Comparison of ENCODE assay signal across 1 cellular context in the genomic region with DNA sequence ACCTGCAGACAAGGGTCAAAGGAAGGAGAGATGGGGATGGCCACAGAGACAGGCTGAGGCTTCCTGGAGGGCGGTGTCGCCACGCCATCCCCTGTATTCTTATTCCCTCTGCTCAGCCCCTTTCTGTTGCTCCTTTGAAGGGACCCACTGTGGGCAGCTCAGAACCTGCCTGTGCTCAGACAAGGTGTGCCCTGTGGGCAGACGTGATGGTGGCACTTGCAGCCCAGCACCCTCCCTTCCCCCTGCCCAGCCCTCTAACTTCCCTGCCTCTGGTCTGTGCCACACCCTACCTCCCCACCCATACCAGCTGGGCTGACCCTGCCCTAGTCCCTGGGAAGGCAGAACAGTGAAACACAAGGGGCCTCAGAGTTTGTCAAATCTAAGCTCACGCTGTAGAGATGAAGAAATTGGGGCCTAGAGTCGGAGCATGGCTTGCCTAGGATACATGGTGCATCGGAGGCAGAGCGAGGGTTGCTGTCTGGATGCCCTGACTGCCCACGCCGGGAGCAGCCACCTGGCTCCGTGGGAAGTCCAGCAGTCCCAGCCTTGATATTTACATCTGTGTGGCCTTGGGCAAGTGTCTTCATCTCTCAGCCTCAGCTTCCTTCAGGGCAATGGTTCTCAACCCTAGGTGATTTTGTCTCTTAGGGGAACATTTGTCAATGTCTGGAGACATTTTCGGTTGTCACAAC.
TF ChIP-seq lines count a peak whose summit lies in the region.

No MANE protein-coding gene starts in this region.

TF ChIP-seq in H1, 55 proteins besides CTCF, POLR2A, EP300 and RAD21:
- TF ChIP-seq YY1 (IDR thresholded peaks at IDR 0.05; ENCODE audit: low read depth, low read length) (no peak), TEAD4 (IDR thresholded peaks at IDR 0.05; ENCODE audit: low read depth, low read length) (no peak), KDM4A (IDR thresholded peaks at IDR 0.05; ENCODE audit: low read depth, low read length, severe bottlenecking) (no peak), GABPA (IDR thresholded peaks at IDR 0.05; ENCODE audit: borderline replicate concordance, insufficient read depth, low read length) (no peak), CHD1 (IDR thresholded peaks at IDR 0.05; ENCODE audit: low read depth, low read length) (no peak), CEBPB (IDR thresholded peaks at IDR 0.05; ENCODE audit: low read depth, low read length) (no peak), KDM1A (IDR thresholded peaks at IDR 0.05; ENCODE audit: borderline replicate concordance, low read length) (no peak), JUND (IDR thresholded peaks at IDR 0.05; ENCODE audit: low read length) (no peak), JUN (IDR thresholded peaks at IDR 0.05; ENCODE audit: low read depth, low read length) (no peak), BACH1 (IDR thresholded peaks at IDR 0.05; ENCODE audit: low read length) (no peak), ATF2 (IDR thresholded peaks at IDR 0.05; ENCODE audit: low read length) (no peak), SAP30 (IDR thresholded peaks at IDR 0.05; ENCODE audit: insufficient read depth, insufficient replicate concordance, low read length) (no peak)
- TF ChIP-seq, protein P1, sequence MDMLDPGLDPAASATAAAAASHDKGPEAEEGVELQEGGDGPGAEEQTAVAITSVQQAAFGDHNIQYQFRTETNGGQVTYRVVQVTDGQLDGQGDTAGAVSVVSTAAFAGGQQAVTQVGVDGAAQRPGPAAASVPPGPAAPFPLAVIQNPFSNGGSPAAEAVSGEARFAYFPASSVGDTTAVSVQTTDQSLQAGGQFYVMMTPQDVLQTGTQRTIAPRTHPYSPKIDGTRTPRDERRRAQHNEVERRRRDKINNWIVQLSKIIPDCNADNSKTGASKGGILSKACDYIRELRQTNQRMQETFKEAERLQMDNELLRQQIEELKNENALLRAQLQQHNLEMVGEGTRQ (IDR thresholded peaks at IDR 0.05; ENCODE audit: low read length) = no peak
TF ChIP-seq in H1: peak in this region for 0.
